Comparison of ENCODE assay signal across 18 cellular contexts in the genomic region with DNA sequence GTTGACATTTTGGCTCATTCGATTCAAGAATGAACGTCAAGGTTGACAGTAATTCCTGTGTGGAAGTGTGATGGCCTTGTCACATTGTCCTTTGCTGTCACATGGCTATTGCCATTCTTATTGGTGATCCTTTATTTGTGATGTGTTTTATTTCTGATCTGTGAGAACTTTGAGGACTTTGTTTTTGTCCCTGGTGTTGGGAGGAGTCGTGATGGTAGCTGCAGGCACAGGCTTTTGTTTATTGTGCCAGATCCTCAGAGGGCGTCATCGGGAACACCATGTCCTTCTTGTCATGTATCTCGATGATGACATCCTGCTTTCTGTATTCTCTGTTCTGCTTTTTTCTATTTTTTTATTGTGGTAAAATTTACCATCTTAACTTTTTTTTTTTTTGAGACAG. TPM values are rescaled to one million over a fixed set of nuclear protein-coding genes. Genes with fewer than 3 reads are reported as not detected.
A peak's percentile ranks its signal among the peaks of the same experiment; 100 is the strongest.
DNase-seq lines count a peak whose midpoint lies in the region; ATAC-seq, FAIRE-seq and TF ChIP-seq lines count a peak whose summit lies in the region.
"Had no signal": no experiment of that assay in that cellular context is flagged by ENCODE, and none has a peak within 500 bp of the region (broad histone marks: within the 10 kb centered on the region; RNA-seq: fewer than 3 reads in every experiment).

No MANE protein-coding gene starts in this region.

- no peak for TF ChIP-seq POLR2A in sigmoid colon (IDR thresholded peaks at IDR 0.05)

- H3K36me3 Mint-ChIP-seq in CD14-positive monocyte: peaks cover 49 to 72% of the 10 kb centered on the region in 2 donors
- peaks cover 37% of the 10 kb centered on the region for H3K36me3 Mint-ChIP-seq in stimulated activated effector memory CD8-positive, alpha-beta T cell treated with anti-CD3 and anti-CD28 coated beads, Interleukin-12 subunit alpha, Interleukin-12 subunit beta, amount 100 ng/mL, for 72 hours
- H3K36me3 Mint-ChIP-seq in activated CD8-positive, alpha-beta T cell treated with anti-CD3 and anti-CD28 coated beads for 36 hours (ENCODE audit: low read depth): peaks cover 10% of the 10 kb centered on the region

- peak; percentile 60 for FAIRE-seq in bronchial epithelial cell (lab: Jason Lieb, UNC)

- POLR2A ChIA-PET in activated CD8-positive, alpha-beta T cell treated with anti-CD3 and anti-CD28 coated beads for 36 hours (lab: Charles Lee): interaction anchor here (0.7 kb wide), 1 partner anchor 854 kb away, joined by 4 read pairs; no protein-coding TSS in a partner anchor

- ATAC-seq in left lobe of liver: peak; percentile 50
- ATAC-seq in stimulated activated effector memory CD8-positive, alpha-beta T cell treated with anti-CD3 and anti-CD28 coated beads, Interleukin-12 subunit alpha, Interleukin-12 subunit beta, amount 100 ng/mL, for 72 hours: no peak
- ATAC-seq in activated CD8-positive, alpha-beta T cell treated with anti-CD3 and anti-CD28 coated beads for 36 hours: no peak
- ATAC-seq: activated CD4-positive, alpha-beta T cell treated with anti-CD3 and anti-CD28 coated beads for 36 hours; natural killer cell; PC-3; T-cell had no signal

- 80 to 85% methylated on average over 6 of the region's 6 CpGs for WGBS in sigmoid colon, 2 donors

- no peak overlapping the region for H3K4me3 Mint-ChIP-seq in CD14-positive monocyte
- H3K4me3 Mint-ChIP-seq in stimulated activated effector memory CD8-positive, alpha-beta T cell treated with anti-CD3 and anti-CD28 coated beads, Interleukin-12 subunit alpha, Interleukin-12 subunit beta, amount 100 ng/mL, for 72 hours: no peak overlapping the region
- no peak overlapping the region for H3K4me3 Mint-ChIP-seq in activated CD8-positive, alpha-beta T cell treated with anti-CD3 and anti-CD28 coated beads for 36 hours
- H3K4me3 Mint-ChIP-seq: activated CD4-positive, alpha-beta T cell treated with anti-CD3 and anti-CD28 coated beads for 36 hours; immature natural killer cell; natural killer cell; T-cell had no signal

- peaks cover 0 to 1% (median 0%) of the 10 kb centered on the region in 3 donors for H3K27me3 Mint-ChIP-seq in CD14-positive monocyte (ENCODE audit: low read depth in 3 of 3)
- no peaks in the 10 kb centered on the region for H3K27me3 Mint-ChIP-seq in activated CD8-positive, alpha-beta T cell treated with anti-CD3 and anti-CD28 coated beads for 36 hours
- H3K27me3 Mint-ChIP-seq: activated CD4-positive, alpha-beta T cell treated with anti-CD3 and anti-CD28 coated beads for 36 hours; T-cell had no signal

- peak overlapping the region in 6 of 7 donors; percentile 47 to 97 (median 60) for H3K27ac Mint-ChIP-seq in CD14-positive monocyte
- H3K27ac Mint-ChIP-seq in stimulated activated effector memory CD8-positive, alpha-beta T cell treated with anti-CD3 and anti-CD28 coated beads, Interleukin-12 subunit alpha, Interleukin-12 subunit beta, amount 100 ng/mL, for 72 hours: no peak overlapping the region
- no peak overlapping the region for H3K27ac Mint-ChIP-seq in activated CD8-positive, alpha-beta T cell treated with anti-CD3 and anti-CD28 coated beads for 36 hours
- H3K27ac Mint-ChIP-seq: activated CD4-positive, alpha-beta T cell treated with anti-CD3 and anti-CD28 coated beads for 36 hours; natural killer cell; T-cell had no signal

- TF ChIP-seq CTCF in CD14-positive monocyte (IDR thresholded peaks at IDR 0.05): no peak
- TF ChIP-seq CTCF in bronchial epithelial cell (IDR thresholded peaks at IDR 0.05; ENCODE audit: insufficient read depth, low read length, severe bottlenecking): no peak
- no peak for TF ChIP-seq CTCF in sigmoid colon (IDR thresholded peaks at IDR 0.05)
- no peak for TF ChIP-seq CTCF in activated CD8-positive, alpha-beta T cell treated with anti-CD3 and anti-CD28 coated beads for 36 hours (IDR thresholded peaks at IDR 0.05)

- H3K4me3 ChIP-seq in bronchial epithelial cell (ENCODE audit: low read depth, low read length) (no peak overlapping the region), sigmoid colon (no peak overlapping the region)
- H3K4me3 ChIP-seq: thyroid gland had no signal

- CTCF ChIA-PET in activated CD8-positive, alpha-beta T cell treated with anti-CD3 and anti-CD28 coated beads for 36 hours (lab: Charles Lee): no interaction called here

- peaks cover 14% of the 10 kb centered on the region for H3K4me1 Mint-ChIP-seq in CD14-positive monocyte
- H3K4me1 Mint-ChIP-seq in stimulated activated effector memory CD8-positive, alpha-beta T cell treated with anti-CD3 and anti-CD28 coated beads, Interleukin-12 subunit alpha, Interleukin-12 subunit beta, amount 100 ng/mL, for 72 hours: peaks cover 4% of the 10 kb centered on the region
- peaks cover 6% of the 10 kb centered on the region for H3K4me1 Mint-ChIP-seq in activated CD8-positive, alpha-beta T cell treated with anti-CD3 and anti-CD28 coated beads for 36 hours (ENCODE audit: low read depth)

- H3K27me3 ChIP-seq in bronchial epithelial cell (ENCODE audit: control insufficient read depth, insufficient read depth, low read length) (no peaks in the 10 kb centered on the region), sigmoid colon (no peaks in the 10 kb centered on the region)
- H3K27me3 ChIP-seq: thyroid gland had no signal

- peaks cover 0 to 2% (median 1%) of the 10 kb centered on the region in 4 donors for H3K4me1 ChIP-seq in sigmoid colon

- intact Hi-C loops in CD14-positive monocyte (cut with micrococcal nuclease): no loop called here
- intact Hi-C loops in sigmoid colon (cut with DNase I): no loop called here
- intact Hi-C loops in activated CD8-positive, alpha-beta T cell treated with anti-CD3 and anti-CD28 coated beads for 36 hours (cut with micrococcal nuclease): no loop called here

- DNase-seq in CD14-positive monocyte (ENCODE audit: low spot score) (no peak), bronchial epithelial cell (ENCODE audit: low read depth) (no peak), left lobe of liver (ENCODE audit: low spot score) (no peak), sigmoid colon (no peak), NCI-H748 treated with DMSO at 0.1 percent for 48 hours (lab: John Stamatoyannopoulos, UW) (no peak)
- DNase-seq in stimulated activated effector memory CD8-positive, alpha-beta T cell treated with anti-CD3 and anti-CD28 coated beads, Interleukin-12 subunit alpha, Interleukin-12 subunit beta, amount 100 ng/mL, for 72 hours (ENCODE audit: low spot score in 2 of 2): no peak
- DNase-seq in stimulated activated naive CD4-positive, alpha-beta T cell (lab: John Stamatoyannopoulos, UW): no peak
- DNase-seq in activated CD8-positive, alpha-beta T cell treated with anti-CD3 and anti-CD28 coated beads for 36 hours: no peak
- DNase-seq: activated CD4-positive, alpha-beta T cell treated with anti-CD3 and anti-CD28 coated beads for 36 hours; activated T-cell treated with anti-CD3 and anti-CD28 coated beads, Interleukin-2, amount 50 U/mL, for 48 hours; aorta; immature natural killer cell; natural killer cell; NCI-H1105; PC-3; T-cell had no signal

- H3K36me3 ChIP-seq in bronchial epithelial cell (ENCODE audit: control insufficient read depth, insufficient read depth, low read length) (peaks cover 25% of the 10 kb centered on the region), sigmoid colon (peaks cover 0 to 62% (median 14%) of the 10 kb centered on the region in 4 donors)

- H3K27ac ChIP-seq in sigmoid colon: peak overlapping the region; percentile 45 to 69 (median 61)

- peaks cover 0 to 2% (median 0%) of the 10 kb centered on the region in 7 donors for H3K9me3 Mint-ChIP-seq in CD14-positive monocyte
- H3K9me3 Mint-ChIP-seq in stimulated activated effector memory CD8-positive, alpha-beta T cell treated with anti-CD3 and anti-CD28 coated beads, Interleukin-12 subunit alpha, Interleukin-12 subunit beta, amount 100 ng/mL, for 72 hours: no peaks in the 10 kb centered on the region
- no peaks in the 10 kb centered on the region for H3K9me3 Mint-ChIP-seq in activated CD8-positive, alpha-beta T cell treated with anti-CD3 and anti-CD28 coated beads for 36 hours
- H3K9me3 Mint-ChIP-seq: immature natural killer cell, natural killer cell, T-cell had no signal

- peak in 2 of 4 donors; percentile 69 to 77 for TF ChIP-seq EP300 in sigmoid colon (IDR thresholded peaks at IDR 0.05)

- no peaks in the 10 kb centered on the region for H3K9me3 ChIP-seq in sigmoid colon
- H3K9me3 ChIP-seq: thyroid gland had no signal

RNA-seq across cellular contexts. Expression of a gene that starts 5.6 kb away (rescaled TPM):
- polyA plus RNA-seq in CD14-positive monocyte (1 to 10 TPM; 6.4 to 7.2 TPM), sigmoid colon (10 to 100 TPM; 21.0 to 38.9 (median 25.4) TPM)
- total RNA-seq in bronchial epithelial cell (27.9 and 31.6 TPM in 2 replicates), left lobe of liver (16.8 TPM), sigmoid colon (10 to 100 TPM; 14.3 to 21.7 (median 17.2) TPM)
- total RNA-seq in activated CD8-positive, alpha-beta T cell treated with anti-CD3 and anti-CD28 coated beads for 36 hours: 10 to 100 TPM; 13.9 to 14.9 TPM

RNA-seq across cellular contexts. Expression of a gene that starts 21.2 kb away (rescaled TPM):
- polyA plus RNA-seq in CD14-positive monocyte (not detected), sigmoid colon (under 1 TPM in 1 of 3 donors, not detected in 2; 0.20 TPM)
- total RNA-seq in bronchial epithelial cell (0.26 TPM in 1 of 2 replicates, not detected in the other), left lobe of liver (not detected), sigmoid colon (under 1 TPM in 2 of 4 donors, not detected in 2; 0.55 to 0.71 TPM)
- not detected for total RNA-seq in activated CD8-positive, alpha-beta T cell treated with anti-CD3 and anti-CD28 coated beads for 36 hours
- total RNA-seq: activated CD4-positive, alpha-beta T cell treated with anti-CD3 and anti-CD28 coated beads for 36 hours; PC-3 had no signal

RNA-seq across cellular contexts. Expression of a gene that starts 47.7 kb away (rescaled TPM):
- polyA plus RNA-seq in CD14-positive monocyte (not detected), sigmoid colon (10 to 100 TPM; 25.8 to 48.7 (median 34.7) TPM)
- total RNA-seq in bronchial epithelial cell (0.26 and 0.38 TPM in 2 replicates), left lobe of liver (1.1 TPM), sigmoid colon (under 1 TPM; 0.16 to 0.71 (median 0.27) TPM)
- under 1 TPM; 0.61 to 0.67 TPM for total RNA-seq in activated CD8-positive, alpha-beta T cell treated with anti-CD3 and anti-CD28 coated beads for 36 hours
- total RNA-seq: dermis microvascular lymphatic vessel endothelial cell had no signal

Comparison
In these comparisons a context has a peak if more than half of its experiments do, and no peak if none do; other contexts are left out.
1. H3K27ac Mint-ChIP-seq: peak in CD14-positive monocyte (6 of 7); none in stimulated activated effector memory CD8-positive, alpha-beta T cell treated with anti-CD3 and anti-CD28 coated beads, Interleukin-12 subunit alpha, Interleukin-12 subunit beta, amount 100 ng/mL, for 72 hours (single experiment) and activated CD8-positive, alpha-beta T cell treated with anti-CD3 and anti-CD28 coated beads for 36 hours (single experiment).